In the genomic region with DNA sequence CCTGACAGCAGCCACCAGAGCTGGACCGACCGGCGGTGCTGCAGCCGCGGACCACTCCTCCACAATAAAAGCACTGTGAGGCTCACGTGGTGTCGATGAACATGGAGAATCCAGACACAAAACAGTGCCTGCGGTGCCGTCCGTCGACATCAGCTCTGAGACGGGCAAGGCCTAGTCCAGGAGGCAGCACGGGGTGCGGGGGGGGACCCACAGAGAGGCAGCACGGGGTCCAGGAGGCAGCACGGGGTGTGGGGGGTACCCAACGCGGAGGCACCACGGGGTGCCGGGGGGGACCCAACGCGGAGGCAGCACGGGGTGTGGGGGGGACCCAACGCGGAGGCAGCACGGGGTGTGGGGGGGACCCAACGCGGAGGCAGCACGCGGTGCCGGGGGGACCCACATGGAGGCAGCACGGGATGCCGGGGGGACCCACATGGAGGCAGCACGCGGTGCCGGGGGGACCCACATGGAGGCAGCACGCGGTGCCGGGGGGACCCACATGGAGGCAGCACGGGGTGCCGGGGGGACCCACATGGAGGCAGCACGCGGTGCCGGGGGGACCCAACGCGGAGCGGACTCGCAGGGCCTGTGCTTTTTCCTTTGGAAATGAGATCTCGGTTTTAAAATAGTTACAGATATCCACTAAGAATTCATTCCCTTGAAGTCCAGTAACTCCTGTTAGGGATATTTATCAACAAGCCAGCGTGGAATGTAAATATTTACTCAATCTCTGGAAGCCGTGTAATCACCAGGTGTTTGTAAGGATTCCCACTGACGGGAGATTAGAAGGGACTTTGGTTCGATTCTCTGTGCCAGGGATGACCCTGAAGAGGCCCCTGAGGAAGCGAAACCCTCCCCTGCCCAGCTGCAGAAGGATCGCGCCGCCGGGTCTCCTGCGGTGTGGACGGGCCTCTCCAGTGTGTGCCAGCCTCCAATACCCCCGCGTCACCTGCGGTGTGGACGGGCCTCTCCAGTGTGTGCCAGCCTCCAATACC, we compare ENCODE assay signal across 2 cellular contexts.
TF ChIP-seq lines count a peak whose summit lies in the region.

No MANE protein-coding gene starts in this region.

TF ChIP-seq in HEK293T, 16 proteins besides CTCF, POLR2A, EP300 and RAD21 (continued from another document):
- TF ChIP-seq ZNF384 (IDR thresholded peaks at IDR 0.05) = no peak
- TF ChIP-seq TARDBP (IDR thresholded peaks at IDR 0.05) = no peak
- TF ChIP-seq SUZ12 (IDR thresholded peaks at IDR 0.05) = no peak
- TF ChIP-seq CTBP1 (IDR thresholded peaks at IDR 0.05; ENCODE audit: borderline replicate concordance) = no peak
- no peak for TF ChIP-seq ARNT (IDR thresholded peaks at IDR 0.05)
- TF ChIP-seq BHLHE40 (IDR thresholded peaks at IDR 0.05; ENCODE audit: borderline replicate concordance) = no peak
- TF ChIP-seq HDGF (IDR thresholded peaks at IDR 0.05; ENCODE audit: borderline replicate concordance) = no peak
- no peak for TF ChIP-seq L3MBTL2 (conservative IDR thresholded peaks at IDR 0.05)
TF ChIP-seq in HEK293T: peak in this region for 0.

TF ChIP-seq in WTC11, 78 proteins besides CTCF, POLR2A, EP300 and RAD21 (continued from another document):
- TF ChIP-seq, protein P1, sequence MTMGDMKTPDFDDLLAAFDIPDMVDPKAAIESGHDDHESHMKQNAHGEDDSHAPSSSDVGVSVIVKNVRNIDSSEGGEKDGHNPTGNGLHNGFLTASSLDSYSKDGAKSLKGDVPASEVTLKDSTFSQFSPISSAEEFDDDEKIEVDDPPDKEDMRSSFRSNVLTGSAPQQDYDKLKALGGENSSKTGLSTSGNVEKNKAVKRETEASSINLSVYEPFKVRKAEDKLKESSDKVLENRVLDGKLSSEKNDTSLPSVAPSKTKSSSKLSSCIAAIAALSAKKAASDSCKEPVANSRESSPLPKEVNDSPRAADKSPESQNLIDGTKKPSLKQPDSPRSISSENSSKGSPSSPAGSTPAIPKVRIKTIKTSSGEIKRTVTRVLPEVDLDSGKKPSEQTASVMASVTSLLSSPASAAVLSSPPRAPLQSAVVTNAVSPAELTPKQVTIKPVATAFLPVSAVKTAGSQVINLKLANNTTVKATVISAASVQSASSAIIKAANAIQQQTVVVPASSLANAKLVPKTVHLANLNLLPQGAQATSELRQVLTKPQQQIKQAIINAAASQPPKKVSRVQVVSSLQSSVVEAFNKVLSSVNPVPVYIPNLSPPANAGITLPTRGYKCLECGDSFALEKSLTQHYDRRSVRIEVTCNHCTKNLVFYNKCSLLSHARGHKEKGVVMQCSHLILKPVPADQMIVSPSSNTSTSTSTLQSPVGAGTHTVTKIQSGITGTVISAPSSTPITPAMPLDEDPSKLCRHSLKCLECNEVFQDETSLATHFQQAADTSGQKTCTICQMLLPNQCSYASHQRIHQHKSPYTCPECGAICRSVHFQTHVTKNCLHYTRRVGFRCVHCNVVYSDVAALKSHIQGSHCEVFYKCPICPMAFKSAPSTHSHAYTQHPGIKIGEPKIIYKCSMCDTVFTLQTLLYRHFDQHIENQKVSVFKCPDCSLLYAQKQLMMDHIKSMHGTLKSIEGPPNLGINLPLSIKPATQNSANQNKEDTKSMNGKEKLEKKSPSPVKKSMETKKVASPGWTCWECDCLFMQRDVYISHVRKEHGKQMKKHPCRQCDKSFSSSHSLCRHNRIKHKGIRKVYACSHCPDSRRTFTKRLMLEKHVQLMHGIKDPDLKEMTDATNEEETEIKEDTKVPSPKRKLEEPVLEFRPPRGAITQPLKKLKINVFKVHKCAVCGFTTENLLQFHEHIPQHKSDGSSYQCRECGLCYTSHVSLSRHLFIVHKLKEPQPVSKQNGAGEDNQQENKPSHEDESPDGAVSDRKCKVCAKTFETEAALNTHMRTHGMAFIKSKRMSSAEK (CRISPR knock-in tag; IDR thresholded peaks at IDR 0.05; ENCODE audit: borderline replicate concordance) = no peak
